2 cellular contexts compared by ENCODE assay signal in the genomic region with DNA sequence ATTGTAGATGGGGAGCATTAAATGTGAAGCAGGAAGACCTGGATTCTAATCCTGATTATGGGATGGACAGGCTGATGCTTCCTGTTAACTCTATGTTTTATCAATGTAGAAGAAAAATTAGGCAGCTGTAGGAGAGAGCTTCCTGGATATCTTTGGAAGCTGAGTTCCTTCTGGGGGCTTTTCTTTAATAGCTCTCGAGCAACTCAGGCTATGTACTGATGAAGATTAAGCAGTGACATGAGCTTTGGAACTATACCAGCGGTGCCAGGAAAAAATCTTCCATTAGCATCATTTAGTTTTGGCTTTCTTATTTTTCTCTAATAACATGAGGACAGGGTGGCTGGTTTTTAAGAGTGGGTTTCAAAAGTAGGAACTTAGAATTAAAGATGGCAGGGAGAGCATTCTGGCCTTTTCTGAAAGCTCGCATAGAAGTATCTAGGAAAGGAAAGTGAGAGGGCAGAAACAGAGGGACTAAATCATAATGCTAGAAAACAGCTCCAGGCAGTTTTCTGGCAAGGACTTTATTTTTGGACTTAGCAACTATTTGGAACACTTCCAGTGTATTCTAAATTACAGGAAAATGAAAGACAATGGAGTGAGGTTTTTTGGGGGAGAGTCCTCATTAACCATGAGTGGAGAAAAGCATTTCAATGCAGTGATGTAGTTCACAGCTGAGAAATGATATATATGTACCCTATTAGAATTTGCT.
TF ChIP-seq lines count a peak whose summit lies in the region.

No MANE protein-coding gene starts in this region.

TF ChIP-seq in liver, 16 proteins besides CTCF, POLR2A, EP300 and RAD21 (continued from another document):
- TF ChIP-seq HNF4G (IDR thresholded peaks at IDR 0.05) (no peak), ATF3 (IDR thresholded peaks at IDR 0.05) (no peak), GABPA (IDR thresholded peaks at IDR 0.05 in 1 of 2, conservative IDR thresholded peaks at IDR 0.05 in 1 of 2) (no peak), HNF4A (conservative IDR thresholded peaks at IDR 0.05) (no peak)
- TF ChIP-seq, protein P1, sequence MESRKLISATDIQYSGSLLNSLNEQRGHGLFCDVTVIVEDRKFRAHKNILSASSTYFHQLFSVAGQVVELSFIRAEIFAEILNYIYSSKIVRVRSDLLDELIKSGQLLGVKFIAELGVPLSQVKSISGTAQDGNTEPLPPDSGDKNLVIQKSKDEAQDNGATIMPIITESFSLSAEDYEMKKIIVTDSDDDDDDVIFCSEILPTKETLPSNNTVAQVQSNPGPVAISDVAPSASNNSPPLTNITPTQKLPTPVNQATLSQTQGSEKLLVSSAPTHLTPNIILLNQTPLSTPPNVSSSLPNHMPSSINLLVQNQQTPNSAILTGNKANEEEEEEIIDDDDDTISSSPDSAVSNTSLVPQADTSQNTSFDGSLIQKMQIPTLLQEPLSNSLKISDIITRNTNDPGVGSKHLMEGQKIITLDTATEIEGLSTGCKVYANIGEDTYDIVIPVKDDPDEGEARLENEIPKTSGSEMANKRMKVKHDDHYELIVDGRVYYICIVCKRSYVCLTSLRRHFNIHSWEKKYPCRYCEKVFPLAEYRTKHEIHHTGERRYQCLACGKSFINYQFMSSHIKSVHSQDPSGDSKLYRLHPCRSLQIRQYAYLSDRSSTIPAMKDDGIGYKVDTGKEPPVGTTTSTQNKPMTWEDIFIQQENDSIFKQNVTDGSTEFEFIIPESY (IDR thresholded peaks at IDR 0.05), result no peak
- TF ChIP-seq, protein P2, sequence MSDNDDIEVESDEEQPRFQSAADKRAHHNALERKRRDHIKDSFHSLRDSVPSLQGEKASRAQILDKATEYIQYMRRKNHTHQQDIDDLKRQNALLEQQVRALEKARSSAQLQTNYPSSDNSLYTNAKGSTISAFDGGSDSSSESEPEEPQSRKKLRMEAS (IDR thresholded peaks at IDR 0.05), result no peak

TF ChIP-seq in HepG2, 621 proteins besides CTCF, POLR2A, EP300 and RAD21:
- TF ChIP-seq, protein P3, sequence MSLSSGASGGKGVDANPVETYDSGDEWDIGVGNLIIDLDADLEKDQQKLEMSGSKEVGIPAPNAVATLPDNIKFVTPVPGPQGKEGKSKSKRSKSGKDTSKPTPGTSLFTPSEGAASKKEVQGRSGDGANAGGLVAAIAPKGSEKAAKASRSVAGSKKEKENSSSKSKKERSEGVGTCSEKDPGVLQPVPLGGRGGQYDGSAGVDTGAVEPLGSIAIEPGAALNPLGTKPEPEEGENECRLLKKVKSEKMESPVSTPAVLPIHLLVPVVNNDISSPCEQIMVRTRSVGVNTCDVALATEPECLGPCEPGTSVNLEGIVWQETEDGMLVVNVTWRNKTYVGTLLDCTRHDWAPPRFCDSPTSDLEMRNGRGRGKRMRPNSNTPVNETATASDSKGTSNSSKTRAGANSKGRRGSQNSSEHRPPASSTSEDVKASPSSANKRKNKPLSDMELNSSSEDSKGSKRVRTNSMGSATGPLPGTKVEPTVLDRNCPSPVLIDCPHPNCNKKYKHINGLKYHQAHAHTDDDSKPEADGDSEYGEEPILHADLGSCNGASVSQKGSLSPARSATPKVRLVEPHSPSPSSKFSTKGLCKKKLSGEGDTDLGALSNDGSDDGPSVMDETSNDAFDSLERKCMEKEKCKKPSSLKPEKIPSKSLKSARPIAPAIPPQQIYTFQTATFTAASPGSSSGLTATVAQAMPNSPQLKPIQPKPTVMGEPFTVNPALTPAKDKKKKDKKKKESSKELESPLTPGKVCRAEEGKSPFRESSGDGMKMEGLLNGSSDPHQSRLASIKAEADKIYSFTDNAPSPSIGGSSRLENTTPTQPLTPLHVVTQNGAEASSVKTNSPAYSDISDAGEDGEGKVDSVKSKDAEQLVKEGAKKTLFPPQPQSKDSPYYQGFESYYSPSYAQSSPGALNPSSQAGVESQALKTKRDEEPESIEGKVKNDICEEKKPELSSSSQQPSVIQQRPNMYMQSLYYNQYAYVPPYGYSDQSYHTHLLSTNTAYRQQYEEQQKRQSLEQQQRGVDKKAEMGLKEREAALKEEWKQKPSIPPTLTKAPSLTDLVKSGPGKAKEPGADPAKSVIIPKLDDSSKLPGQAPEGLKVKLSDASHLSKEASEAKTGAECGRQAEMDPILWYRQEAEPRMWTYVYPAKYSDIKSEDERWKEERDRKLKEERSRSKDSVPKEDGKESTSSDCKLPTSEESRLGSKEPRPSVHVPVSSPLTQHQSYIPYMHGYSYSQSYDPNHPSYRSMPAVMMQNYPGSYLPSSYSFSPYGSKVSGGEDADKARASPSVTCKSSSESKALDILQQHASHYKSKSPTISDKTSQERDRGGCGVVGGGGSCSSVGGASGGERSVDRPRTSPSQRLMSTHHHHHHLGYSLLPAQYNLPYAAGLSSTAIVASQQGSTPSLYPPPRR (CRISPR knock-in tag; IDR thresholded peaks at IDR 0.05; ENCODE audit: borderline replicate concordance), result no peak
- no peak for TF ChIP-seq NFIC (IDR thresholded peaks at IDR 0.05; ENCODE audit: low read length)
- no peak for TF ChIP-seq PAF1 (CRISPR knock-in tag; IDR thresholded peaks at IDR 0.05)
